In genomic region chr2:119821266-119821665, GRCh38 we compare ENCODE assay signal across 22 cellular contexts.
DNase-seq lines count a peak whose midpoint lies in the region; ATAC-seq, FAIRE-seq and TF ChIP-seq lines count a peak whose summit lies in the region.
"Had no signal": no experiment of that assay in that cellular context is flagged by ENCODE, and none has a peak within 500 bp of the region (broad histone marks: within the 10 kb centered on the region; RNA-seq: fewer than 3 reads in every experiment).

No MANE protein-coding gene starts in this region.

- peaks cover 32% of the 10 kb centered on the region for H3K36me3 Mint-ChIP-seq in activated T-cell treated with anti-CD3 and anti-CD28 coated beads, Interleukin-2, amount 50 U/mL, for 24 hours (ENCODE audit: low read depth)
- H3K36me3 Mint-ChIP-seq in stimulated activated effector memory CD8-positive, alpha-beta T cell treated with anti-CD3 and anti-CD28 coated beads, Interleukin-12 subunit alpha, Interleukin-12 subunit beta, amount 100 ng/mL, for 72 hours: no peaks in the 10 kb centered on the region

- TF ChIP-seq CTCF in bronchial epithelial cell (IDR thresholded peaks at IDR 0.05; ENCODE audit: insufficient read depth, low read length, severe bottlenecking): no peak
- TF ChIP-seq CTCF in brain microvascular endothelial cell (IDR thresholded peaks at IDR 0.05; ENCODE audit: low read depth, low read length, missing control alignments): no peak
- no peak for TF ChIP-seq CTCF in spleen (IDR thresholded peaks at IDR 0.05 in 8 of 11, conservative IDR thresholded peaks at IDR 0.05 in 3 of 11)

- H3K36me3 ChIP-seq in bronchial epithelial cell (ENCODE audit: control insufficient read depth, insufficient read depth, low read length): no peaks in the 10 kb centered on the region
- H3K36me3 ChIP-seq in brain microvascular endothelial cell (replicated peaks): no peaks in the 10 kb centered on the region
- peaks cover 0 to 7% (median 0%) of the 10 kb centered on the region in 6 donors for H3K36me3 ChIP-seq in spleen
- H3K36me3 ChIP-seq: adrenal gland, cardiac muscle cell, MG63, neutrophil, uterus had no signal

- H3K4me3 Mint-ChIP-seq in activated T-cell treated with anti-CD3 and anti-CD28 coated beads, Interleukin-2, amount 50 U/mL, for 24 hours: no peak overlapping the region
- peak overlapping the region; percentile 24 for H3K4me3 Mint-ChIP-seq in stimulated activated effector memory CD8-positive, alpha-beta T cell treated with anti-CD3 and anti-CD28 coated beads, Interleukin-12 subunit alpha, Interleukin-12 subunit beta, amount 100 ng/mL, for 72 hours
- H3K4me3 Mint-ChIP-seq: activated CD4-positive, alpha-beta T cell treated with anti-CD3 and anti-CD28 coated beads, Interleukin-2, amount 10 ng/mL, durations not matched to agents 7 days and 5 days; IgD-negative memory B cell had no signal

- H3K27ac ChIP-seq in brain microvascular endothelial cell (no peak overlapping the region), spleen (no peak overlapping the region)
- H3K27ac ChIP-seq: adrenal gland; BLaER1 treated with 17β-estradiol and CSF1 and Interleukin-3, amounts not matched to agents 10 nM and 100 nM; cardiac muscle cell; neutrophil; psoas muscle; uterus had no signal

- intact Hi-C loops in spleen (cut with DNase I; ENCODE audit: low total_unique reads): loop anchor here (5.0 kb wide), 1 partner anchor 119 kb away; no protein-coding TSS in a partner anchor

- peaks cover 49% of the 10 kb centered on the region for H3K4me1 Mint-ChIP-seq in activated T-cell treated with anti-CD3 and anti-CD28 coated beads, Interleukin-2, amount 50 U/mL, for 24 hours (ENCODE audit: low read depth)
- H3K4me1 Mint-ChIP-seq in stimulated activated effector memory CD8-positive, alpha-beta T cell treated with anti-CD3 and anti-CD28 coated beads, Interleukin-12 subunit alpha, Interleukin-12 subunit beta, amount 100 ng/mL, for 72 hours: peaks cover 55% of the 10 kb centered on the region

- no peak for DNase-seq in activated T-cell treated with anti-CD3 and anti-CD28 coated beads, Interleukin-2, amount 50 U/mL, for 24 hours
- DNase-seq in activated T-cell treated with anti-CD3 and anti-CD28 coated beads for 4 hours: no peak
- peak; percentile 56 for DNase-seq in LHCN-M2 (ENCODE audit: low read depth)
- DNase-seq in bronchial epithelial cell (ENCODE audit: low read depth): peak; percentile 25
- DNase-seq in stimulated activated effector memory CD8-positive, alpha-beta T cell treated with anti-CD3 and anti-CD28 coated beads, Interleukin-12 subunit alpha, Interleukin-12 subunit beta, amount 100 ng/mL, for 72 hours (ENCODE audit: low spot score in 2 of 2): no peak
- DNase-seq in brain microvascular endothelial cell: no peak
- no peak for DNase-seq in spleen
- no peak for DNase-seq in NOMO-1 (lab: John Stamatoyannopoulos, UW; ENCODE audit: unreplicated experiment in 2 of 2)
- DNase-seq: activated CD4-positive, alpha-beta T cell treated with anti-CD3 and anti-CD28 coated beads, Interleukin-2, amount 10 ng/mL, durations not matched to agents 7 days and 5 days; adrenal gland; foreskin fibroblast; GDM1; MG63; mucosa of descending colon; NCI-H1436; psoas muscle; SHP77 treated with DMSO at 0.1 percent for 48 hours; uterus had no signal

- H3K4me3 ChIP-seq in bronchial epithelial cell (ENCODE audit: low read depth, low read length) (no peak overlapping the region), brain microvascular endothelial cell (ENCODE audit: low read depth, low read length) (no peak overlapping the region), spleen (no peak overlapping the region)
- H3K4me3 ChIP-seq: adrenal gland; BLaER1 treated with 17β-estradiol and CSF1 and Interleukin-3, amounts not matched to agents 10 nM and 100 nM; cardiac muscle cell; MG63; mucosa of descending colon; psoas muscle; uterus had no signal

- FAIRE-seq in bronchial epithelial cell (lab: Jason Lieb, UNC): no peak

- 66 to 86% (median 78%) methylated on average over 2 of the region's 2 CpGs for WGBS in spleen, 5 donors

- H3K27me3 ChIP-seq in bronchial epithelial cell (ENCODE audit: control insufficient read depth, insufficient read depth, low read length): no peaks in the 10 kb centered on the region
- no peaks in the 10 kb centered on the region for H3K27me3 ChIP-seq in brain microvascular endothelial cell (replicated peaks)
- H3K27me3 ChIP-seq in spleen (replicated peaks in 1 of 7): no peaks in the 10 kb centered on the region
- H3K27me3 ChIP-seq: adrenal gland; BLaER1 treated with 17β-estradiol and CSF1 and Interleukin-3, amounts not matched to agents 10 nM and 100 nM; cardiac muscle cell; MG63; neutrophil; uterus had no signal

- TF ChIP-seq POLR2A in spleen (IDR thresholded peaks at IDR 0.05): no peak

- H3K4me1 ChIP-seq in spleen: peaks cover 0 to 18% (median 0%) of the 10 kb centered on the region in 6 donors
- H3K4me1 ChIP-seq: uterus had no signal

- no peaks in the 10 kb centered on the region for H3K27me3 Mint-ChIP-seq in activated T-cell treated with anti-CD3 and anti-CD28 coated beads, Interleukin-2, amount 50 U/mL, for 24 hours
- H3K27me3 Mint-ChIP-seq: activated CD4-positive, alpha-beta T cell treated with anti-CD3 and anti-CD28 coated beads, Interleukin-2, amount 10 ng/mL, durations not matched to agents 7 days and 5 days; IgD-negative memory B cell had no signal

- in situ Hi-C loops in brain microvascular endothelial cell (cut with HindIII; ENCODE audit: low pct_ligation_motif_present, low sequenced_read_pairs): no loop called here

- ATAC-seq in stimulated activated effector memory CD8-positive, alpha-beta T cell treated with anti-CD3 and anti-CD28 coated beads, Interleukin-12 subunit alpha, Interleukin-12 subunit beta, amount 100 ng/mL, for 72 hours: peak; percentile 99
- ATAC-seq: mucosa of descending colon, psoas muscle had no signal

- peaks cover 0 to 17% (median 9%) of the 10 kb centered on the region in 8 donors for H3K9me3 ChIP-seq in spleen
- H3K9me3 ChIP-seq: adrenal gland, MG63, mucosa of descending colon, neutrophil, uterus had no signal

- peaks cover 10% of the 10 kb centered on the region for H3K9me3 Mint-ChIP-seq in activated T-cell treated with anti-CD3 and anti-CD28 coated beads, Interleukin-2, amount 50 U/mL, for 24 hours
- H3K9me3 Mint-ChIP-seq in stimulated activated effector memory CD8-positive, alpha-beta T cell treated with anti-CD3 and anti-CD28 coated beads, Interleukin-12 subunit alpha, Interleukin-12 subunit beta, amount 100 ng/mL, for 72 hours: peaks cover 10% of the 10 kb centered on the region

- H3K27ac Mint-ChIP-seq in activated T-cell treated with anti-CD3 and anti-CD28 coated beads, Interleukin-2, amount 50 U/mL, for 24 hours: peak overlapping the region; percentile 86
- H3K27ac Mint-ChIP-seq in stimulated activated effector memory CD8-positive, alpha-beta T cell treated with anti-CD3 and anti-CD28 coated beads, Interleukin-12 subunit alpha, Interleukin-12 subunit beta, amount 100 ng/mL, for 72 hours: peak overlapping the region; percentile 72
- H3K27ac Mint-ChIP-seq: IgD-negative memory B cell had no signal

Comparison
In these comparisons a context has a peak if more than half of its experiments do, and no peak if none do; other contexts are left out.
1. DNase-seq: peak in LHCN-M2 (single experiment) and bronchial epithelial cell (single experiment); none in activated T-cell treated with anti-CD3 and anti-CD28 coated beads, Interleukin-2, amount 50 U/mL, for 24 hours (single experiment), activated T-cell treated with anti-CD3 and anti-CD28 coated beads for 4 hours (single experiment), stimulated activated effector memory CD8-positive, alpha-beta T cell treated with anti-CD3 and anti-CD28 coated beads, Interleukin-12 subunit alpha, Interleukin-12 subunit beta, amount 100 ng/mL, for 72 hours (0 of 2), brain microvascular endothelial cell (single experiment), spleen (single experiment) and NOMO-1 (0 of 2).